ENCODE assay signal across 8 cellular contexts in genomic region chr3:49119439-49119838, GRCh38. TPM values are rescaled to one million over a fixed set of nuclear protein-coding genes. Genes with fewer than 3 reads are reported as not detected.
DNase-seq lines count a peak whose midpoint lies in the region; ATAC-seq, FAIRE-seq and TF ChIP-seq lines count a peak whose summit lies in the region.

No MANE protein-coding gene starts in this region.

- in situ Hi-C loops in astrocyte of the cerebellum (cut with HindIII; ENCODE audit: low sequenced_read_pairs) (no loop called here), G401 (cut with HindIII; ENCODE audit: low sequenced_read_pairs) (no loop called here)

- TF ChIP-seq CTCF in right atrium auricular region (IDR thresholded peaks at IDR 0.05) (no peak), astrocyte of the cerebellum (IDR thresholded peaks at IDR 0.05; ENCODE audit: low read depth, low read length, missing control alignments) (no peak), lower lobe of right lung (IDR thresholded peaks at IDR 0.05) (no peak)

- no peaks in the 10 kb centered on the region for H3K27me3 ChIP-seq in right atrium auricular region
- H3K27me3 ChIP-seq in lower lobe of right lung (ENCODE audit: low read depth): no peaks in the 10 kb centered on the region

- H3K9me3 ChIP-seq in right atrium auricular region: no peaks in the 10 kb centered on the region
- no peaks in the 10 kb centered on the region for H3K9me3 ChIP-seq in lower lobe of right lung

- intact Hi-C loops in cardiac septum (cut with DNase I): no loop called here
- intact Hi-C loops in lower lobe of right lung (cut with DNase I): no loop called here

- H3K27ac ChIP-seq in right atrium auricular region: peak overlapping the region; percentile 94
- peak overlapping the region; percentile 97 for H3K27ac ChIP-seq in lower lobe of right lung

- no peak for FAIRE-seq in urothelium cell line (lab: Jason Lieb, UNC)
- FAIRE-seq in HTR-8/SVneo (lab: Jason Lieb, UNC): no peak

- H3K4me3 ChIP-seq in right atrium auricular region: peak overlapping the region; percentile 84 to 96
- peak overlapping the region; percentile 85 for H3K4me3 ChIP-seq in astrocyte of the cerebellum (ENCODE audit: low read depth, low read length)
- H3K4me3 ChIP-seq in lower lobe of right lung: peak overlapping the region; percentile 99

- no peak for ATAC-seq in lower lobe of right lung

- no peak for DNase-seq in right atrium auricular region (ENCODE audit: low spot score)
- DNase-seq in cardiac septum (ENCODE audit: low spot score): no peak
- DNase-seq in astrocyte of the cerebellum (ENCODE audit: low read depth): no peak
- DNase-seq in lower lobe of right lung: no peak
- DNase-seq in G401 (ENCODE audit: low spot score): no peak
- no peak for DNase-seq in urothelium cell line (ENCODE audit: low spot score)
- no peak for DNase-seq in HTR-8/SVneo (ENCODE audit: insufficient read length, low spot score)
- no peak for DNase-seq in T1000 (lab: John Stamatoyannopoulos, UW)

- H3K4me1 ChIP-seq in right atrium auricular region: peaks cover 0 to 20% of the 10 kb centered on the region in 2 donors
- H3K4me1 ChIP-seq in lower lobe of right lung: peaks cover 20% of the 10 kb centered on the region

- H3K36me3 ChIP-seq in right atrium auricular region (peaks cover 79% of the 10 kb centered on the region), lower lobe of right lung (peaks cover 84% of the 10 kb centered on the region)

RNA-seq across cellular contexts. Expression of gene USP19, which starts 1.2 kb away (rescaled TPM):
- total RNA-seq in right atrium auricular region (10 to 100 TPM; 49.3 to 58.7 TPM), cardiac septum (58.5 TPM), lower lobe of right lung (60.4 TPM)
- 46.1 and 46.5 TPM in 2 replicates for total RNA-seq in G401 (2014; rRNA removed; shearing (Covaris generic))

RNA-seq across cellular contexts. Expression of gene LAMB2, which starts 13.4 kb away (rescaled TPM):
- 1,000 to 10,000 TPM; 1,056 to 1,180 TPM for total RNA-seq in right atrium auricular region
- total RNA-seq in cardiac septum: 788 TPM
- 410 TPM for total RNA-seq in lower lobe of right lung
- total RNA-seq in G401 (2014; rRNA removed; shearing (Covaris generic)): 175 and 318 TPM in 2 replicates

RNA-seq across cellular contexts. Expression of gene QARS1, which starts 14.9 kb away (rescaled TPM):
- total RNA-seq in right atrium auricular region (100 to 1,000 TPM; 118 to 138 TPM), cardiac septum (149 TPM), lower lobe of right lung (198 TPM)
- total RNA-seq in G401 (2014; rRNA removed; shearing (Covaris generic)): 274 and 325 TPM in 2 replicates

RNA-seq across cellular contexts. Expression of gene QRICH1, which starts 25.6 kb away (rescaled TPM):
- total RNA-seq in right atrium auricular region (10 to 100 TPM; 39.1 to 46.8 TPM), cardiac septum (54.5 TPM), lower lobe of right lung (85.4 TPM)
- total RNA-seq in G401 (2014; rRNA removed; shearing (Covaris generic)): 138 and 168 TPM in 2 replicates

RNA-seq across cellular contexts. Expression of gene CCDC71, which starts 46.7 kb away (rescaled TPM):
- 10 to 100 TPM; 16.7 to 25.2 TPM for total RNA-seq in right atrium auricular region
- 11.4 TPM for total RNA-seq in cardiac septum
- 23.4 TPM for total RNA-seq in lower lobe of right lung
- 60.1 and 69.5 TPM in 2 replicates for total RNA-seq in G401 (2014; rRNA removed; shearing (Covaris generic))
